ENCODE assay signal across 13 cellular contexts in genomic region chr5:35308391-35308790, GRCh38.
A peak's percentile ranks its signal among the peaks of the same experiment; 100 is the strongest.
DNase-seq lines count a peak whose midpoint lies in the region; ATAC-seq and TF ChIP-seq lines count a peak whose summit lies in the region.
"Had no signal": no experiment of that assay in that cellular context is flagged by ENCODE, and none has a peak within 500 bp of the region (broad histone marks: within the 10 kb centered on the region; RNA-seq: fewer than 3 reads in every experiment).

No MANE protein-coding gene starts in this region.

- H3K4me1 ChIP-seq in left lung: no peaks in the 10 kb centered on the region
- H3K4me1 ChIP-seq in mesenchymal stem cell (ENCODE audit: control insufficient read depth, insufficient read depth, low read depth, low read length): no peaks in the 10 kb centered on the region
- H3K4me1 ChIP-seq: breast epithelium, SJCRH30 had no signal

- no peak overlapping the region for H3K14ac ChIP-seq in mesenchymal stem cell (ENCODE audit: low read length in 2 of 2)

- peak; percentile 19 for DNase-seq in astrocyte of the hippocampus (ENCODE audit: low read depth, low spot score)
- DNase-seq in HT-29 (ENCODE audit: low spot score): no peak
- no peak for DNase-seq in GM03348 (ENCODE audit: low spot score)
- DNase-seq in left lung: no peak
- DNase-seq in mesenchymal stem cell: no peak
- DNase-seq: activated B cell treated with CpG ODN at 0.5 μM for 24 hours; activated T-cell treated with anti-CD3 and anti-CD28 coated beads, Interleukin-2, amount 50 U/mL, for 48 hours; EL; SJCRH30 had no signal

- no peaks in the 10 kb centered on the region for H3K36me3 ChIP-seq in left lung
- no peaks in the 10 kb centered on the region for H3K36me3 ChIP-seq in mesenchymal stem cell (ENCODE audit: control insufficient read depth in 1 of 2, insufficient read depth in 2 of 2, low read depth in 1 of 2, low read length in 2 of 2)
- H3K36me3 ChIP-seq: breast epithelium, SJCRH30 had no signal

- no peak overlapping the region for H3K4ac ChIP-seq in mesenchymal stem cell (ENCODE audit: low read depth in 1 of 2, low read length in 2 of 2)

- no peaks in the 10 kb centered on the region for H3K9me3 ChIP-seq in left lung
- H3K9me3 ChIP-seq in mesenchymal stem cell (ENCODE audit: control insufficient read depth, low read length): no peaks in the 10 kb centered on the region
- H3K9me3 ChIP-seq: breast epithelium, SJCRH30 had no signal

- WGBS in mesenchymal stem cell: 73% methylated on average over 2 of the region's 2 CpGs

- H2BK120ac ChIP-seq in mesenchymal stem cell (ENCODE audit: low read depth, low read length): no peak overlapping the region

- ATAC-seq in GM19397 (IDR thresholded peaks at IDR 0.05; ENCODE audit: unreplicated experiment) (peak; percentile 58), HG03342 (IDR thresholded peaks at IDR 0.05; ENCODE audit: unreplicated experiment) (peak; percentile 59), left lung (no peak)

- no peak overlapping the region for H3K4me3 ChIP-seq in left lung
- H3K4me3 ChIP-seq in mesenchymal stem cell (ENCODE audit: insufficient read depth in 1 of 2, low read depth in 1 of 2, low read length in 2 of 2): no peak overlapping the region
- H3K4me3 ChIP-seq: breast epithelium, SJCRH30 had no signal

- H4K91ac ChIP-seq in mesenchymal stem cell (ENCODE audit: low read length): no peak overlapping the region

- H2AFZ ChIP-seq in mesenchymal stem cell (ENCODE audit: low read depth, low read length): no peak overlapping the region

- no peak overlapping the region for H3K4me2 ChIP-seq in mesenchymal stem cell (ENCODE audit: low read length, poor library complexity, severe bottlenecking)

- H4K8ac ChIP-seq in mesenchymal stem cell (ENCODE audit: low read length): no peak overlapping the region

- H2BK12ac ChIP-seq in mesenchymal stem cell (ENCODE audit: low read length in 2 of 2): no peak overlapping the region

- no peak overlapping the region for H2BK15ac ChIP-seq in mesenchymal stem cell (ENCODE audit: low read depth, poor library complexity, severe bottlenecking)

- intact Hi-C loops in left lung (cut with DNase I): no loop called here

- H2AK5ac ChIP-seq in mesenchymal stem cell (ENCODE audit: low read length, severe bottlenecking): no peak overlapping the region

- no peak overlapping the region for H2BK5ac ChIP-seq in mesenchymal stem cell (ENCODE audit: low read depth, low read length, poor library complexity, severe bottlenecking)

- TF ChIP-seq CTCF in 22Rv1 (IDR thresholded peaks at IDR 0.05) (no peak), left lung (IDR thresholded peaks at IDR 0.05) (no peak)

- no peaks in the 10 kb centered on the region for H3K79me1 ChIP-seq in mesenchymal stem cell (replicated peaks; ENCODE audit: low read length, poor library complexity, severe bottlenecking)

- H3K27me3 ChIP-seq in left lung (no peaks in the 10 kb centered on the region), mesenchymal stem cell (ENCODE audit: control insufficient read depth in 1 of 2, insufficient read depth in 1 of 2, low read length in 2 of 2) (peaks cover 0 to 47% of the 10 kb centered on the region in 2 experiments)
- H3K27me3 ChIP-seq: breast epithelium, SJCRH30 had no signal

- no peak overlapping the region for H3K18ac ChIP-seq in mesenchymal stem cell (ENCODE audit: low read depth in 1 of 2, low read length in 2 of 2)

- H3K23ac ChIP-seq in mesenchymal stem cell (ENCODE audit: low read length in 2 of 2): no peak overlapping the region

- H3K27ac ChIP-seq in 22Rv1 (peak overlapping the region; percentile 92), left lung (no peak overlapping the region), mesenchymal stem cell (ENCODE audit: low read length, poor library complexity, severe bottlenecking) (no peak overlapping the region)
- H3K27ac ChIP-seq: breast epithelium, SJCRH30 had no signal

- no peak overlapping the region for H3K9ac ChIP-seq in mesenchymal stem cell (ENCODE audit: low read length)
